In the genomic region with DNA sequence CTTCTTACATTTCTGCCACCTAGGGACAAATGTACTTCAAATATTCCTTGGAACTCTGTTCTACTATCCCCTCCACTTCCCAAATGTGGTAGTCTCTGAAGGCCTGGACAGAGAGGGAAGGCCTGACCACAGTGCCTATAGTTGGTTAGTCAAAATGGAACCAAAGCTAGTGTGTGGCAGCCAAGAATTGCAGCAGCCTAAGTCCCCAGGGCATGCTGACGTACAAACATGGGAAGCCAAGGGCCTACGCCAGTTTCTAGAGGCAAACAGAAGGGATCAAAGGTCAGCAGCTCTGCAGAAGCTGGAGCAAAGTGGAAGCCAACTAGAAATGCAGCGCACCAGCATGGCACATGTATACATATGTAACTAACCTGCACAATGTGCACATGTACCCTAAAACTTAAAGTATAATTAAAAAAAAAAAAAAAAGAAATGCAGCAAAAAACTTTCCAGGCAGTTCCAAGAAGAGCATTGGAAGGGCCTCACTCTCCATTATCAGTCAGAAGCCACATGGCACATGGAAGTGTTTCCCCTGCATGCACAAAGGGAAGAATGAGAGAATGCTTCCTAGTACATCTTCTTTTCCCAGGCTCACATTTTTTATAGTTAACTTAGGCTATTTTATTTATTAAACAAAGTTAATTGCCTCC, we compare ENCODE assay signal across 10 cellular contexts. TPM values are rescaled to one million over a fixed set of nuclear protein-coding genes. Genes with fewer than 3 reads are reported as not detected.
DNase-seq lines count a peak whose midpoint lies in the region; ATAC-seq and TF ChIP-seq lines count a peak whose summit lies in the region.
"Had no signal": no experiment of that assay in that cellular context is flagged by ENCODE, and none has a peak within 500 bp of the region (broad histone marks: within the 10 kb centered on the region; RNA-seq: fewer than 3 reads in every experiment).

No MANE protein-coding gene starts in this region.

- H3K27me3 Mint-ChIP-seq in endodermal cell (ENCODE audit: insufficient read depth) = no peaks in the 10 kb centered on the region

- H3K79me2 ChIP-seq in ACC112 (ENCODE audit: control insufficient read depth, insufficient read depth, low read length, unreplicated experiment) = no peaks in the 10 kb centered on the region

- H3K27ac Mint-ChIP-seq in endodermal cell = no peak overlapping the region
- H3K27ac Mint-ChIP-seq: T-helper 2 cell treated with Interferon-gamma antibody and Interleukin-4, amounts not matched to agents 5 μg/mL and 100 μg/mL, for 36 hours had no signal

- intact Hi-C loops in dorsolateral prefrontal cortex (cut with DNase I) = no loop called here

- no peaks in the 10 kb centered on the region for H3K9me3 ChIP-seq in endodermal cell (ENCODE audit: control insufficient read depth, low read length)
- H3K9me3 ChIP-seq: BLaER1 had no signal

- H3K9me3 Mint-ChIP-seq in endodermal cell = no peaks in the 10 kb centered on the region
- H3K9me3 Mint-ChIP-seq: T-helper 2 cell treated with Interferon-gamma antibody and Interleukin-4, amounts not matched to agents 5 μg/mL and 100 μg/mL, for 36 hours had no signal

- no peak overlapping the region for H3K4me3 Mint-ChIP-seq in endodermal cell
- H3K4me3 Mint-ChIP-seq: T-helper 2 cell treated with Interferon-gamma antibody and Interleukin-4, amounts not matched to agents 5 μg/mL and 100 μg/mL, for 36 hours had no signal

- no peaks in the 10 kb centered on the region for H3K36me3 ChIP-seq in ACC112 (ENCODE audit: insufficient read depth, low read length)
- no peaks in the 10 kb centered on the region for H3K36me3 ChIP-seq in endodermal cell (ENCODE audit: control insufficient read depth, insufficient read depth, low read length)
- H3K36me3 ChIP-seq: BLaER1 had no signal

- H3K27me3 ChIP-seq in ACC112 (ENCODE audit: insufficient read depth, low read length) (no peaks in the 10 kb centered on the region), endodermal cell (ENCODE audit: control insufficient read depth, insufficient read depth, low read length, poor library complexity, severe bottlenecking) (no peaks in the 10 kb centered on the region), dorsolateral prefrontal cortex (no peaks in the 10 kb centered on the region)
- H3K27me3 ChIP-seq: BLaER1 had no signal

- no peak for ATAC-seq in GM19395 (IDR thresholded peaks at IDR 0.05; ENCODE audit: unreplicated experiment)

- H2AFZ ChIP-seq in ACC112 (ENCODE audit: low read length, unreplicated experiment) = no peak overlapping the region

- H3K36me3 Mint-ChIP-seq in endodermal cell (ENCODE audit: low read depth) = no peaks in the 10 kb centered on the region

- no peak for TF ChIP-seq CTCF in endodermal cell (conservative IDR thresholded peaks at IDR 0.05)
- no peak for TF ChIP-seq CTCF in dorsolateral prefrontal cortex (IDR thresholded peaks at IDR 0.05 in 54 of 56, conservative IDR thresholded peaks at IDR 0.05 in 2 of 56; ENCODE audit: low read depth in 1 of 56, partially characterized antibody in 56 of 56)

- WGBS in endodermal cell (ENCODE audit: insufficient coverage in 1 of 2, insufficient read length in 1 of 2), 2 experiments = 66 to 96% methylated on average over 2 to 3 of the region's 3 CpGs

- H3K4me3 ChIP-seq in ACC112 (ENCODE audit: low read depth, low read length) (no peak overlapping the region), endodermal cell (ENCODE audit: low read length) (no peak overlapping the region), dorsolateral prefrontal cortex (no peak overlapping the region)
- H3K4me3 ChIP-seq: BLaER1 had no signal

- DNase-seq in NCI-H2171 (lab: John Stamatoyannopoulos, UW) (peak; percentile 11), endodermal cell (no peak), mucosa of gallbladder (ENCODE audit: low spot score) (peak; percentile 72), dorsolateral prefrontal cortex (no peak)
- DNase-seq in stimulated activated naive CD4-positive, alpha-beta T cell treated with Interleukin-2 at 50 U/mL for 16 hours (lab: John Stamatoyannopoulos, UW) = no peak
- DNase-seq in central memory CD4-positive, alpha-beta T cell = no peak

- H3K4me1 Mint-ChIP-seq in endodermal cell = peaks cover 4% of the 10 kb centered on the region

- H3K9ac ChIP-seq in endodermal cell (ENCODE audit: extremely low read depth, low read length, poor library complexity, severe bottlenecking) = no peak overlapping the region
- H3K9ac ChIP-seq: BLaER1 had no signal

- peak overlapping the region; percentile 54 for H3K27ac ChIP-seq in ACC112 (ENCODE audit: low read depth, low read length)
- peak overlapping the region; percentile 94 for H3K27ac ChIP-seq in endodermal cell (ENCODE audit: low read depth, low read length)
- no peak overlapping the region for H3K27ac ChIP-seq in dorsolateral prefrontal cortex
- H3K27ac ChIP-seq: BLaER1 had no signal

- H3K4me1 ChIP-seq in ACC112 (ENCODE audit: control insufficient read depth, insufficient read depth, low read length, unreplicated experiment) (peaks cover 35% of the 10 kb centered on the region), endodermal cell (ENCODE audit: control insufficient read depth, insufficient read depth, low read length) (peaks cover 5% of the 10 kb centered on the region)
- H3K4me1 ChIP-seq: BLaER1 had no signal

RNA-seq across cellular contexts. Expression of a gene that starts 39.4 kb away (rescaled TPM):
- total RNA-seq in endodermal cell (10 to 100 TPM; 48.0 to 52.4 TPM), mucosa of gallbladder (60.9 TPM), dorsolateral prefrontal cortex (100 to 1,000 TPM in 5 of 120 experiments, 10 to 100 TPM in 115; 14.8 to 161 (median 25.8) TPM)
- polyA plus RNA-seq in endodermal cell (2013, experiment 1 of 2) = 31.4 TPM
- polyA plus RNA-seq in endodermal cell (2013, experiment 2 of 2) = 34.8 TPM

Comparison
In these comparisons a context has a peak if more than half of its experiments do, and no peak if none do; other contexts are left out.
1. H3K27ac ChIP-seq: peak in ACC112 (single experiment) and endodermal cell (single experiment); none in dorsolateral prefrontal cortex (0 of 59).
2. DNase-seq: peak in NCI-H2171 (single experiment) and mucosa of gallbladder (single experiment); none in endodermal cell (single experiment), dorsolateral prefrontal cortex (0 of 10), stimulated activated naive CD4-positive, alpha-beta T cell treated with Interleukin-2 at 50 U/mL for 16 hours (single experiment) and central memory CD4-positive, alpha-beta T cell (single experiment).